In the genomic region with DNA sequence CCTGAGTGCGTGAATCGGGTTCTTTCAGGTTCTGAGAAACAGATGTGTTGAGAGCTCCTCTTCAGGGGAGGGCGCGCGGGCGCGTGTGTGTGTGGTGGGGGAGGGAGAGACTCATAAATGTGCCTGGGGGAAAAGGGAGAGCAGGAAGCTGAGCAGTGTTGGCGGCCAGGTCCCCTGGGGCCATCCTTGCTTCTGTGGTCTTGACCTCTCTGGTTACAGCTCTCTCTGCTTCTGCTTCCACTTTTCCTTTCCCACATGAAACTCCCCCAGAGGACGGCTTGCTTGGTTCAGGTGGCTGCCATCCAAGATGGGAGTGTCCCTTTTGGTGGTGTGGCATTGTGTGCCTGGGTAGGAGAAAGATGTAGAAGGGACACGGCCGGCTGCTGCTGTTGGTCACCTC, we compare ENCODE assay signal across 10 cellular contexts. TPM values are rescaled to one million over a fixed set of nuclear protein-coding genes. Genes with fewer than 3 reads are reported as not detected.
DNase-seq lines count a peak whose midpoint lies in the region; ATAC-seq and TF ChIP-seq lines count a peak whose summit lies in the region.
"Had no signal": no experiment of that assay in that cellular context is flagged by ENCODE, and none has a peak within 500 bp of the region (broad histone marks: within the 10 kb centered on the region; RNA-seq: fewer than 3 reads in every experiment).

No MANE protein-coding gene starts in this region.

- H3K9me3 ChIP-seq in Peyer's patch (no peaks in the 10 kb centered on the region), trophoblast cell (ENCODE audit: insufficient read depth, low read depth, low read length) (peaks cover 2% of the 10 kb centered on the region)

- H3K36me3 ChIP-seq in Peyer's patch = peaks cover 0 to 51% (median 0%) of the 10 kb centered on the region in 3 donors
- H3K36me3 ChIP-seq in trophoblast cell (ENCODE audit: control insufficient read depth in 1 of 2, insufficient read depth in 2 of 2, low read length in 2 of 2) = peaks cover 44 to 56% of the 10 kb centered on the region in 2 experiments

- no peak overlapping the region for H4K8ac ChIP-seq in trophoblast cell (ENCODE audit: low read depth, low read length)

- H3K27ac ChIP-seq in Peyer's patch (no peak overlapping the region), trophoblast cell (ENCODE audit: low read depth, low read length) (no peak overlapping the region)

- H3K27me3 ChIP-seq in Peyer's patch = no peaks in the 10 kb centered on the region
- H3K27me3 ChIP-seq in trophoblast cell (ENCODE audit: insufficient read depth, low read length) = no peaks in the 10 kb centered on the region

- no peak overlapping the region for H3K4me2 ChIP-seq in trophoblast cell (ENCODE audit: low read length)

- ATAC-seq in GM18511 (IDR thresholded peaks at IDR 0.05; ENCODE audit: unreplicated experiment) = peak; percentile 34
- no peak for ATAC-seq in GM18868 (IDR thresholded peaks at IDR 0.05; ENCODE audit: unreplicated experiment)

- H2BK12ac ChIP-seq in trophoblast cell (ENCODE audit: low read length) = no peak overlapping the region

- no peaks in the 10 kb centered on the region for H3K9me3 Mint-ChIP-seq in activated T-helper 2 cell treated with anti-CD3 and anti-CD28 coated beads, Interferon-gamma antibody, Interleukin-2, Interleukin-4, amounts not matched to agents 10 μg/mL and 5 μg/mL and 100 μg/mL, durations not matched to agents 14 hours and 24 hours and 36 hours

- H2BK120ac ChIP-seq in trophoblast cell (ENCODE audit: insufficient read depth, low read length, poor library complexity) = no peak overlapping the region

- no peak overlapping the region for H3K23ac ChIP-seq in trophoblast cell (ENCODE audit: low read length)

- no peak overlapping the region for H3K4ac ChIP-seq in trophoblast cell (ENCODE audit: low read depth, low read length)

- no peak overlapping the region for H2AK5ac ChIP-seq in trophoblast cell (ENCODE audit: low read length)

- H3K27me3 Mint-ChIP-seq in activated T-helper 2 cell treated with anti-CD3 and anti-CD28 coated beads, Interferon-gamma antibody, Interleukin-2, Interleukin-4, amounts not matched to agents 10 μg/mL and 5 μg/mL and 100 μg/mL, durations not matched to agents 14 hours and 24 hours and 36 hours (ENCODE audit: low read depth) = no peaks in the 10 kb centered on the region

- no peak for TF ChIP-seq CTCF in Peyer's patch (IDR thresholded peaks at IDR 0.05)
- TF ChIP-seq CTCF in fibroblast of pulmonary artery (IDR thresholded peaks at IDR 0.05; ENCODE audit: low read length, missing control alignments) = no peak

- H3K79me1 ChIP-seq in trophoblast cell (ENCODE audit: low read length) = peaks cover 6% of the 10 kb centered on the region

- H2AFZ ChIP-seq in trophoblast cell (ENCODE audit: insufficient read depth, low read length, poor library complexity) = no peak overlapping the region

- H3K4me1 ChIP-seq in Peyer's patch = peaks cover 0 to 15% (median 7%) of the 10 kb centered on the region in 4 donors
- H3K4me1 ChIP-seq in trophoblast cell (ENCODE audit: control insufficient read depth in 1 of 2, insufficient read depth in 2 of 2, low read length in 2 of 2) = peaks cover 2 to 14% of the 10 kb centered on the region in 2 experiments

- intact Hi-C loops in activated T-helper 2 cell treated with anti-CD3 and anti-CD28 coated beads, Interferon-gamma antibody, Interleukin-2, Interleukin-4, amounts not matched to agents 10 μg/mL and 5 μg/mL and 100 μg/mL, durations not matched to agents 14 hours and 24 hours and 36 hours (cut with micrococcal nuclease) = no loop called here

- no peak overlapping the region for H4K91ac ChIP-seq in trophoblast cell (ENCODE audit: low read depth, low read length)

- H3K27ac Mint-ChIP-seq in activated T-helper 2 cell treated with anti-CD3 and anti-CD28 coated beads, Interferon-gamma antibody, Interleukin-2, Interleukin-4, amounts not matched to agents 10 μg/mL and 5 μg/mL and 100 μg/mL, durations not matched to agents 14 hours and 24 hours and 36 hours = no peak overlapping the region

- no peak overlapping the region for H3K4me3 Mint-ChIP-seq in activated T-helper 2 cell treated with anti-CD3 and anti-CD28 coated beads, Interferon-gamma antibody, Interleukin-2, Interleukin-4, amounts not matched to agents 10 μg/mL and 5 μg/mL and 100 μg/mL, durations not matched to agents 14 hours and 24 hours and 36 hours (ENCODE audit: low read depth)

- H4K12ac ChIP-seq in trophoblast cell (ENCODE audit: low read depth, low read length) = no peak overlapping the region

- H3K4me3 ChIP-seq in Peyer's patch (no peak overlapping the region), fibroblast of pulmonary artery (replicated peaks; ENCODE audit: low read depth, low read length) (no peak overlapping the region), trophoblast cell (ENCODE audit: low read depth, low read length) (no peak overlapping the region)

- DNase-seq in AG08395 (ENCODE audit: low spot score) (peak; percentile 55), Peyer's patch (peak in 2 of 3 donors; percentile 24 to 50), fibroblast of pulmonary artery (ENCODE audit: low read depth) (peak; percentile 49), trophoblast cell (no peak), NCI-H1048 (lab: John Stamatoyannopoulos, UW) (no peak)
- DNase-seq in activated T-helper 2 cell treated with anti-CD3 and anti-CD28 coated beads, Interferon-gamma antibody, Interleukin-2, Interleukin-4, amounts not matched to agents 10 μg/mL and 5 μg/mL and 100 μg/mL, durations not matched to agents 14 hours and 24 hours and 36 hours (ENCODE audit: low spot score) = no peak
- DNase-seq: GDM1, hippocampal formation had no signal

- no peak overlapping the region for H2BK5ac ChIP-seq in trophoblast cell (ENCODE audit: low read depth, low read length, poor library complexity)

- peaks cover 11% of the 10 kb centered on the region for H3K79me2 ChIP-seq in trophoblast cell (ENCODE audit: control insufficient read depth, insufficient read depth, low read length, poor library complexity)

- H3K36me3 Mint-ChIP-seq in activated T-helper 2 cell treated with anti-CD3 and anti-CD28 coated beads, Interferon-gamma antibody, Interleukin-2, Interleukin-4, amounts not matched to agents 10 μg/mL and 5 μg/mL and 100 μg/mL, durations not matched to agents 14 hours and 24 hours and 36 hours (ENCODE audit: low read depth) = peaks cover 67% of the 10 kb centered on the region

- H3K18ac ChIP-seq in trophoblast cell (ENCODE audit: low read length) = no peak overlapping the region

- no CpG with 5 or more reads among the region's 11 CpGs for WGBS in trophoblast cell (ENCODE audit: extremely low coverage, insufficient coverage, insufficient read length)

- no peak for TF ChIP-seq POLR2A in Peyer's patch (IDR thresholded peaks at IDR 0.05)

- no peak overlapping the region for H3K14ac ChIP-seq in trophoblast cell (ENCODE audit: low read length)

- peaks cover 36% of the 10 kb centered on the region for H3K4me1 Mint-ChIP-seq in activated T-helper 2 cell treated with anti-CD3 and anti-CD28 coated beads, Interferon-gamma antibody, Interleukin-2, Interleukin-4, amounts not matched to agents 10 μg/mL and 5 μg/mL and 100 μg/mL, durations not matched to agents 14 hours and 24 hours and 36 hours (ENCODE audit: low read depth)

- H3K9ac ChIP-seq in trophoblast cell (ENCODE audit: low read length) = no peak overlapping the region

RNA-seq across cellular contexts. Expression of a gene that starts 4.2 kb away (rescaled TPM):
- total RNA-seq in Peyer's patch = 10 to 100 TPM; 31.5 to 39.6 (median 33.9) TPM
- polyA plus RNA-seq in trophoblast cell (2013) = 42.6 and 44.2 TPM in 2 replicates
- 44.6 and 45.9 TPM in 2 replicates for total RNA-seq in activated T-helper 2 cell treated with anti-CD3 and anti-CD28 coated beads, Interferon-gamma antibody, Interleukin-2, Interleukin-4, amounts not matched to agents 10 μg/mL and 5 μg/mL and 100 μg/mL, durations not matched to agents 14 hours and 24 hours and 36 hours

RNA-seq across cellular contexts. Expression of a gene that starts 5.5 kb away (rescaled TPM):
- 1 to 10 TPM in 2 of 4 donors, not detected in 2; 1.4 to 6.6 TPM for total RNA-seq in Peyer's patch
- polyA plus RNA-seq in trophoblast cell (2013) = not detected in 2 replicates
- 0.14 and 0.16 TPM in 2 replicates for total RNA-seq in activated T-helper 2 cell treated with anti-CD3 and anti-CD28 coated beads, Interferon-gamma antibody, Interleukin-2, Interleukin-4, amounts not matched to agents 10 μg/mL and 5 μg/mL and 100 μg/mL, durations not matched to agents 14 hours and 24 hours and 36 hours

RNA-seq across cellular contexts. Expression of a gene that starts 22.8 kb away (rescaled TPM):
- total RNA-seq in Peyer's patch = 100 to 1,000 TPM in 1 of 4 donors, 10 to 100 TPM in 2, 1 to 10 TPM in 1; 3.9 to 265 (median 42.2) TPM
- polyA plus RNA-seq in trophoblast cell (2013) = 65.4 and 69.2 TPM in 2 replicates
- total RNA-seq in activated T-helper 2 cell treated with anti-CD3 and anti-CD28 coated beads, Interferon-gamma antibody, Interleukin-2, Interleukin-4, amounts not matched to agents 10 μg/mL and 5 μg/mL and 100 μg/mL, durations not matched to agents 14 hours and 24 hours and 36 hours = 134 and 139 TPM in 2 replicates

Comparison
In these comparisons a context has a peak if more than half of its experiments do, and no peak if none do; other contexts are left out.
1. DNase-seq: peak in AG08395 (single experiment), Peyer's patch (2 of 3) and fibroblast of pulmonary artery (single experiment); none in trophoblast cell (0 of 2), NCI-H1048 (single experiment) and activated T-helper 2 cell treated with anti-CD3 and anti-CD28 coated beads, Interferon-gamma antibody, Interleukin-2, Interleukin-4, amounts not matched to agents 10 μg/mL and 5 μg/mL and 100 μg/mL, durations not matched to agents 14 hours and 24 hours and 36 hours (single experiment).